In the genomic region with DNA sequence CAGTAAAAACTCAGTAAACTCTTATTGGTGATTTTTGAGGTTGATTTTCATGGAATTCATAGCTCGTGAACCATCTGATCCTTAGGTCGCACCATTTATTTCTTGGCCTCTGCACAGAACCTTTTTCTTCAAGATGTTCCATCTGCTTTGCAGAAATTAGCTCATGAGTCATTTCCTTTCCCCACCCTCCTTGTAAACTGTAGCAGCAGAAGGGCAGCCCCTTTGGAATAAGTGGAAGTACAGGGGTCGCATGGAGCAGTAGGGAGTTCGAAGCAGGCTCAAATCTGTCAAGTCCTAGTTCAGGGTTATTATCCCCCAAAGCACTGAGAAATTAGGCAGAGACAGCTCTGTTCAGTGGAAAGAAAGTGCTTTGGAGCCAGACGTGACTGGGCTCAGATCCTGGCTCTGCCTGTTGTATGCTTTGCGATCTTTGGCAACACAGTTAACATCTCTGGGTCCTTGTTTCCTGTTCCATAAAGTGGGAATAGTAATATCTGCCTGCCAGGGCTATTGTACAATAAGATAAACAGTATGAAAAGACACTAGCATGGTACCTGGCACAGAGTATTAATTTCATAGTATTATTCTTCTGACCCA, we compare ENCODE assay signal across 11 cellular contexts.
DNase-seq lines count a peak whose midpoint lies in the region; ATAC-seq and TF ChIP-seq lines count a peak whose summit lies in the region.
"Had no signal": no experiment of that assay in that cellular context is flagged by ENCODE, and none has a peak within 500 bp of the region (broad histone marks: within the 10 kb centered on the region; RNA-seq: fewer than 3 reads in every experiment).

No MANE protein-coding gene starts in this region.

- H3K9me3 ChIP-seq in skeletal muscle satellite cell (replicated peaks; ENCODE audit: low read length): no peaks in the 10 kb centered on the region

- no peak for TF ChIP-seq CTCF in lower leg skin (IDR thresholded peaks at IDR 0.05)

- 27 to 39% methylated on average over 6 of the region's 6 CpGs for WGBS in lower leg skin, 2 donors

- no peak for TF ChIP-seq POLR2A in lower leg skin (IDR thresholded peaks at IDR 0.05)

- H3K27me3 ChIP-seq in skeletal muscle satellite cell (ENCODE audit: control insufficient read depth, insufficient read depth, low read length): no peaks in the 10 kb centered on the region

- ATAC-seq in Right ventricle myocardium superior (ENCODE audit: poor library complexity): peak; percentile 77
- ATAC-seq: activated CD8-positive, alpha-beta T cell treated with anti-CD3 and anti-CD28 coated beads for 36 hours had no signal

- peak; percentile 1 for DNase-seq in EL
- DNase-seq in T1000 (lab: John Stamatoyannopoulos, UW): peak; percentile 1
- no peak for DNase-seq in Right ventricle myocardium superior
- DNase-seq in lower leg skin (ENCODE audit: low spot score in 2 of 2): no peak
- DNase-seq in activated naive CD4-positive, alpha-beta T cell treated with Interleukin-2 at 50 U/mL for 16 hours: no peak
- DNase-seq in NCI-H2081 treated with DMSO at 0.1 percent for 48 hours (lab: John Stamatoyannopoulos, UW): no peak
- DNase-seq in DMS153 treated with DMSO at 0.1 percent for 48 hours (lab: John Stamatoyannopoulos, UW; ENCODE audit: unreplicated experiment): no peak
- DNase-seq: activated CD8-positive, alpha-beta T cell treated with anti-CD3 and anti-CD28 coated beads for 36 hours; NCI-H2081; stimulated activated CD4-positive, alpha-beta T cell treated with anti-CD3 and anti-CD28 coated beads, Interleukin-2, amount 100 ng/mL, for 24 hours had no signal

- peak overlapping the region; percentile 73 for H3K4me2 ChIP-seq in skeletal muscle satellite cell (ENCODE audit: low read length)

- H3K4me3 ChIP-seq in skeletal muscle satellite cell (ENCODE audit: low read length): peak overlapping the region; percentile 52
- H3K4me3 ChIP-seq in lower leg skin (ENCODE audit: low read depth, poor library complexity, severe bottlenecking): no peak overlapping the region

- H3K4me1 ChIP-seq in skeletal muscle satellite cell (ENCODE audit: control insufficient read depth, insufficient read depth, low read length): peaks cover 23% of the 10 kb centered on the region

- H3K36me3 ChIP-seq in skeletal muscle satellite cell (ENCODE audit: insufficient read depth, low read length): no peaks in the 10 kb centered on the region

- intact Hi-C loops in Right ventricle myocardium superior (cut with DNase I): no loop called here
- intact Hi-C loops in lower leg skin (cut with DNase I; ENCODE audit: low total_unique reads): no loop called here

- peak overlapping the region; percentile 19 for H3K9ac ChIP-seq in skeletal muscle satellite cell (ENCODE audit: low read depth, low read length)

Comparison
In these comparisons a context has a peak if more than half of its experiments do, and no peak if none do; other contexts are left out.
1. DNase-seq: peak in EL (single experiment) and T1000 (single experiment); none in Right ventricle myocardium superior (single experiment), lower leg skin (0 of 2), activated naive CD4-positive, alpha-beta T cell treated with Interleukin-2 at 50 U/mL for 16 hours (single experiment), NCI-H2081 treated with DMSO at 0.1 percent for 48 hours (single experiment) and DMS153 treated with DMSO at 0.1 percent for 48 hours (single experiment).